ENCODE assay signal across 8 cellular contexts in genomic region chr5:139664273-139664693, GRCh38. TPM values are rescaled to one million over a fixed set of nuclear protein-coding genes. Genes with fewer than 3 reads are reported as not detected.
DNase-seq lines count a peak whose midpoint lies in the region; ATAC-seq and TF ChIP-seq lines count a peak whose summit lies in the region.

No MANE protein-coding gene starts in this region.

- H3K4me1 Mint-ChIP-seq in osteocyte (ENCODE audit: unreplicated experiment), result peaks cover 83% of the 10 kb centered on the region

- TF ChIP-seq CTCF in osteocyte (IDR thresholded peaks at IDR 0.05), result no peak

- H3K4me3 Mint-ChIP-seq in osteocyte (ENCODE audit: unreplicated experiment), result no peak overlapping the region

- H3K36me3 Mint-ChIP-seq in osteocyte (ENCODE audit: unreplicated experiment), result no peaks in the 10 kb centered on the region

- peak overlapping the region; percentile 73 for H3K27ac Mint-ChIP-seq in osteocyte (ENCODE audit: unreplicated experiment)

- DNase-seq in SIG-M5 (lab: John Stamatoyannopoulos, UW) (peak; percentile 42), osteocyte (ENCODE audit: extremely low spot score, unreplicated experiment) (no peak), T-helper 1 cell (no peak), NCI-H187 treated with DMSO at 0.1 percent for 48 hours (lab: John Stamatoyannopoulos, UW) (no peak), putamen (ENCODE audit: low spot score) (no peak), NCI-H524 treated with DMSO at 0.1 percent for 48 hours (lab: John Stamatoyannopoulos, UW) (no peak)

- H3K9me3 Mint-ChIP-seq in osteocyte (ENCODE audit: unreplicated experiment), result no peaks in the 10 kb centered on the region

- H3K27me3 Mint-ChIP-seq in osteocyte (ENCODE audit: unreplicated experiment), result no peaks in the 10 kb centered on the region

- ATAC-seq in GM18517 (IDR thresholded peaks at IDR 0.05; ENCODE audit: unreplicated experiment), result peak; percentile 47
- ATAC-seq in HG02763 (IDR thresholded peaks at IDR 0.05; ENCODE audit: unreplicated experiment), result peak; percentile 32

RNA-seq across cellular contexts. Expression of gene CXXC5, which starts 16.1 kb away (rescaled TPM):
- 239 and 259 TPM in 2 replicates for total RNA-seq in osteocyte
